ENCODE assay signal across 8 cellular contexts in the genomic region with DNA sequence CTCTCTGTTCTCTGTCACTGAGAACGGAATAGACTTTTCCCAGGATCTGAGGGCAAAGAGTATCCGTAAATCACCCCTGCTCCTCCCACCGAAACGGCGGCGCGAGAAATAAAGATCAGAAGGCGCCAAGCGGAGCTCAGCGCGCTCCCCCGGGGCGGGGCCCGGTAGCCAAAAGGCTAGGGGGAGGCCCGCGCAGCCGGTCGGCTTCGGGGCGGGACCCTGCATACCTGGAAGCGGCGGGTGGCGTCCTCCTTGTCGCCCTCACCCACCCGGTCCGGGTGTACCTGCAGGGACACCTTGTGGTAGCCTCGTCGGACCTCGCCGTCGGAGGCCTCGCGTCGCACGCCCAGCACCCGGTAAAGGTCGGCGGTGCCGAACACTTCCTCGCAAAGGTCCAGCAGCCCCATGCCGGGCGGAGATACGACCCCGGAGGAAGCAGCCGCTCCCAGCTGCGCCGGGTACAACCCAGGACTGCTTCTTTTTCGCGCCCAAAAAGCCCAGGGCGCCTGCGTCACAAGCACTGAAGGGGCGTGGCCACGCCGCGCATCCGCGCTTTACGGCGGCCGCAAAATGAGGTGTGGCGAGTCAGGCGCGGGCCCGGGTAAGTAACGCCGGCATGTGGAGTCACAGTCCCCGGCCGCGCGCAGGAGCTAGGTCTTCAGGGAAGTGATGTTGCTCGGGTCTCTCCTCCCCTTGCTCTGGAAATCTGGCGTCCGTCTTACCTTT. TPM values are rescaled to one million over a fixed set of nuclear protein-coding genes. Genes with fewer than 3 reads are reported as not detected.
DNase-seq lines count a peak whose midpoint lies in the region; ATAC-seq, FAIRE-seq and TF ChIP-seq lines count a peak whose summit lies in the region.

DNAJC9 (minus strand) TSS at position 473 of the 726 bp plus-strand sequence; CDS start at position 407, 66 bp downstream.

- peaks cover 22 to 79% (median 63%) of the 10 kb centered on the region in 6 donors for H3K4me1 ChIP-seq in spleen

- no peaks in the 10 kb centered on the region; the same call in 1 of the 2 replicates for H3K9me3 ChIP-seq in AG04450 (ENCODE audit: control insufficient read depth, insufficient read depth, low read length)
- H3K9me3 ChIP-seq in spleen: no peaks in the 10 kb centered on the region

- peaks cover 1% of the 10 kb centered on the region for H3K36me3 ChIP-seq in bronchial epithelial cell (ENCODE audit: control insufficient read depth, insufficient read depth, low read length)
- peaks cover 0 to 69% (median 36%) of the 10 kb centered on the region in 6 donors for H3K36me3 ChIP-seq in spleen

- POLR2A ChIA-PET in AG04450 (lab: Yijun Ruan, JAX): interaction anchor here (0.6 to 1.5 kb wide), 5 partner anchors 8 to 237 kb away, joined by 3 to 6 read pairs (median 5); partner anchors contain the start of gene ANXA7

- peak within 1 kb of the TSS; percentile 89 to 98 (median 95) for H3K4me3 Mint-ChIP-seq in immature natural killer cell

- intact Hi-C loops in spleen (cut with DNase I; ENCODE audit: low total_unique reads): loop anchor here (10.0 kb wide), 1 partner anchor 152 kb away; the partner anchor contains the start of gene P4HA1

- ATAC-seq in GM18873 (IDR thresholded peaks at IDR 0.05; ENCODE audit: low FRiP score, unreplicated experiment) (peak; percentile 66), HG03139 (IDR thresholded peaks at IDR 0.05; ENCODE audit: unreplicated experiment) (peak; percentile 69)

- H3K27me3 Mint-ChIP-seq in immature natural killer cell (ENCODE audit: low read depth in 3 of 3): peaks cover 6 to 9% (median 7%) of the 10 kb centered on the region in 3 donors

- peak; percentile 81 for DNase-seq in AG04450 (ENCODE audit: low read depth, low spot score)
- peak; percentile 45 for DNase-seq in NCI-H2196 treated with DMSO at 0.1 percent for 48 hours (lab: John Stamatoyannopoulos, UW; ENCODE audit: unreplicated experiment)
- peak; percentile 83 for DNase-seq in bronchial epithelial cell (ENCODE audit: low read depth)
- DNase-seq in immature natural killer cell: peak; percentile 94 to 95 (median 94)
- peak; percentile 99 for DNase-seq in spleen

- no peaks in the 10 kb centered on the region for H3K27me3 ChIP-seq in AG04450 (ENCODE audit: control insufficient read depth, insufficient read depth, low read length)
- H3K27me3 ChIP-seq in bronchial epithelial cell (ENCODE audit: control insufficient read depth, insufficient read depth, low read length): no peaks in the 10 kb centered on the region
- H3K27me3 ChIP-seq in spleen (replicated peaks in 1 of 7): no peaks in the 10 kb centered on the region

- H3K9me3 Mint-ChIP-seq in immature natural killer cell: no peaks in the 10 kb centered on the region

- H3K4me1 Mint-ChIP-seq in immature natural killer cell: peaks cover 38 to 63% of the 10 kb centered on the region in 2 donors

- H3K27ac Mint-ChIP-seq in immature natural killer cell: peak within 1 kb of the TSS; percentile 83 to 95 (median 94)

- H3K36me3 Mint-ChIP-seq in immature natural killer cell: peaks cover 15 to 29% (median 17%) of the 10 kb centered on the region in 3 donors

- no peak for FAIRE-seq in bronchial epithelial cell (lab: Jason Lieb, UNC)

- TF ChIP-seq POLR2A in spleen (IDR thresholded peaks at IDR 0.05): peak; percentile 31 to 78 (median 68)

- H3K27ac ChIP-seq in AG04450 (ENCODE audit: low read depth, low read length) (peak within 1 kb of the TSS; percentile 77), spleen (peak within 1 kb of the TSS; percentile 80 to 94 (median 90))

- CTCF ChIA-PET in AG04450 (lab: Charles Lee): no interaction called here

- H3K4me3 ChIP-seq in AG04450 (ENCODE audit: low read depth, low read length) (peak within 1 kb of the TSS; percentile 92), WI38 (ENCODE audit: low read depth, low read length) (peak within 1 kb of the TSS; percentile 90), bronchial epithelial cell (ENCODE audit: low read depth, low read length) (peak within 1 kb of the TSS; percentile 86), spleen (peak within 1 kb of the TSS; percentile 82 to 99 (median 92))

- TF ChIP-seq CTCF in AG04450 (IDR thresholded peaks at IDR 0.05; ENCODE audit: low read depth, low read length) (no peak), WI38 (IDR thresholded peaks at IDR 0.05; ENCODE audit: low read depth, low read length) (no peak), bronchial epithelial cell (IDR thresholded peaks at IDR 0.05; ENCODE audit: insufficient read depth, low read length, severe bottlenecking) (peak; percentile 22), spleen (IDR thresholded peaks at IDR 0.05 in 8 of 11, conservative IDR thresholded peaks at IDR 0.05 in 3 of 11) (peak in 4 of 11 experiments; percentile 10 to 18 (median 12))

- 0 to 2% (median 0%) methylated on average over 8 to 73 of the region's 73 CpGs for WGBS in spleen, 5 donors

RNA-seq across cellular contexts. Expression of gene DNAJC9, which starts in this region (rescaled TPM):
- polyA plus RNA-seq in AG04450 (2011; rRNA removed) (13.1 and 18.7 TPM in 2 replicates), immature natural killer cell (10 to 100 TPM; 26.4 to 27.6 (median 26.9) TPM), spleen (10 to 100 TPM; 12.1 to 21.1 (median 17.2) TPM)
- polyA minus RNA-seq in AG04450 (2011; rRNA and poly(A)+ RNA removed): 9.3 and 10.3 TPM in 2 replicates
- total RNA-seq in bronchial epithelial cell (32.0 and 35.0 TPM in 2 replicates), spleen (10 to 100 TPM; 13.3 to 34.8 (median 21.7) TPM)

Comparison
In these comparisons a context has a peak if more than half of its experiments do, and no peak if none do; other contexts are left out.
1. Peak in every context shown above with its lines: DNase-seq, ATAC-seq, H3K4me3 ChIP-seq and H3K27ac ChIP-seq.
2. DNase-seq: peak in every context shown above with its lines; median percentile 99 in spleen; 94 in immature natural killer cell; 83 in bronchial epithelial cell; 81 in AG04450; 45 in NCI-H2196 treated with DMSO at 0.1 percent for 48 hours.